In genomic region chr10:88991161-88991899, GRCh38 we compare ENCODE assay signal across 8 cellular contexts. TPM values are rescaled to one million over a fixed set of nuclear protein-coding genes. Genes with fewer than 3 reads are reported as not detected.
A peak's percentile ranks its signal among the peaks of the same experiment; 100 is the strongest.
DNase-seq lines count a peak whose midpoint lies in the region; ATAC-seq and TF ChIP-seq lines count a peak whose summit lies in the region.

No MANE protein-coding gene starts in this region.

- H3K4me1 ChIP-seq in A673 (ENCODE audit: insufficient read depth, low read length, poor library complexity, severe bottlenecking) (peaks cover 55% of the 10 kb centered on the region), tibial nerve (peaks cover 0 to 59% (median 16%) of the 10 kb centered on the region in 4 donors)

- H3K36me3 ChIP-seq in A673 (ENCODE audit: insufficient read depth, low read length, poor library complexity, severe bottlenecking) = no peaks in the 10 kb centered on the region
- no peaks in the 10 kb centered on the region for H3K36me3 ChIP-seq in tibial nerve

- H3K27me3 ChIP-seq in A673 (replicated peaks; ENCODE audit: insufficient read depth, low read depth, low read length, poor library complexity) = no peaks in the 10 kb centered on the region
- H3K27me3 ChIP-seq in tibial nerve = no peaks in the 10 kb centered on the region

- in situ Hi-C loops in SK-MEL-5 (cut with HindIII; ENCODE audit: low pct_unique_long_range_greater_than_20kb, low sequenced_read_pairs) = no loop called here

- DNase-seq in A673 (ENCODE audit: low spot score) = peak; percentile 86
- peak; percentile 60 for DNase-seq in SK-MEL-5 (ENCODE audit: low read depth, low spot score)
- peak; percentile 65 for DNase-seq in activated naive CD4-positive, alpha-beta T cell treated with anti-CD3 and anti-CD28 coated beads, Interleukin-2, amount 10 ng/mL, durations not matched to agents 7 days and 5 days
- peak; percentile 56 for DNase-seq in glomerular visceral epithelial cell (ENCODE audit: extremely low spot score)
- DNase-seq in occipital lobe (lab: John Stamatoyannopoulos, UW) = peak; percentile 31
- peak; percentile 65 to 72 for DNase-seq in tibial nerve (ENCODE audit: low spot score in 2 of 2)

- BruUV-seq in A673 (replicated peaks; lab: Mats Ljungman, UMichigan) = TSS peak; percentile 38

- H3K27ac Mint-ChIP-seq in activated naive CD4-positive, alpha-beta T cell treated with anti-CD3 and anti-CD28 coated beads, Interleukin-2, amount 10 ng/mL, durations not matched to agents 7 days and 5 days = peak overlapping the region; percentile 98

- CTCF ChIA-PET in A673 (lab: Charles Lee) = interaction anchor here (1.4 kb wide), 1 partner anchor 156 kb away, joined by 3 read pairs; no protein-coding TSS in a partner anchor
- CTCF ChIA-PET in activated naive CD4-positive, alpha-beta T cell treated with anti-CD3 and anti-CD28 coated beads, Interleukin-2, amount 10 ng/mL, durations not matched to agents 7 days and 5 days (lab: Charles Lee) = interaction anchor here (1.1 to 5.2 kb wide), 8 partner anchors 10 to 226 kb away, joined by 3 to 30 read pairs (median 6); no protein-coding TSS in a partner anchor

- peaks cover 5% of the 10 kb centered on the region for H3K27me3 Mint-ChIP-seq in activated naive CD4-positive, alpha-beta T cell treated with anti-CD3 and anti-CD28 coated beads, Interleukin-2, amount 10 ng/mL, durations not matched to agents 7 days and 5 days

- H3K9me3 Mint-ChIP-seq in activated naive CD4-positive, alpha-beta T cell treated with anti-CD3 and anti-CD28 coated beads, Interleukin-2, amount 10 ng/mL, durations not matched to agents 7 days and 5 days = peaks cover 8% of the 10 kb centered on the region

- intact Hi-C loops in A673 (cut with micrococcal nuclease; ENCODE audit: unreplicated experiment) = loop anchor here (2.0 kb wide), 1 partner anchor 109 kb away; no protein-coding TSS in a partner anchor

- H3K27ac ChIP-seq in A673 (ENCODE audit: low read depth, low read length, poor library complexity, severe bottlenecking) (peak overlapping the region; percentile 97), tibial nerve (peak overlapping the region; percentile 88 to 98 (median 97))

- TF ChIP-seq CTCF in A673 (conservative IDR thresholded peaks at IDR 0.05; ENCODE audit: low read depth, low read length) (0 out of 2 replicates have a peak, but pooled peaks have one; percentile 9), tibial nerve (IDR thresholded peaks at IDR 0.05) (peak in 2 of 5 experiments; percentile 7 to 51)

- peaks cover 80% of the 10 kb centered on the region for H3K4me1 Mint-ChIP-seq in activated naive CD4-positive, alpha-beta T cell treated with anti-CD3 and anti-CD28 coated beads, Interleukin-2, amount 10 ng/mL, durations not matched to agents 7 days and 5 days

- ATAC-seq in GM18517 (IDR thresholded peaks at IDR 0.05; ENCODE audit: unreplicated experiment) (peak; percentile 20), HG03280 (IDR thresholded peaks at IDR 0.05; ENCODE audit: unreplicated experiment) (peak; percentile 43)

- H3K4me3 Mint-ChIP-seq in activated naive CD4-positive, alpha-beta T cell treated with anti-CD3 and anti-CD28 coated beads, Interleukin-2, amount 10 ng/mL, durations not matched to agents 7 days and 5 days = peak overlapping the region; percentile 99

- POLR2A ChIA-PET in A673 (lab: Charles Lee; ENCODE audit: low non-redundant PET) = interaction anchor here (0.6 to 0.7 kb wide), 2 partner anchors 91 to 1232 kb away, joined by 4 read pairs; no protein-coding TSS in a partner anchor

- peak in 1 of 2 donors; percentile 78 for TF ChIP-seq EP300 in tibial nerve (IDR thresholded peaks at IDR 0.05)

- WGBS in tibial nerve, 2 donors = 0% methylated on average over 30 to 38 of the region's 38 CpGs

- peak overlapping the region; percentile 89 for H3K4me3 ChIP-seq in A673 (ENCODE audit: low read depth, low read length, poor library complexity, severe bottlenecking)
- peak overlapping the region; percentile 72 to 90 (median 86) for H3K4me3 ChIP-seq in tibial nerve

- TF ChIP-seq POLR2A in tibial nerve (IDR thresholded peaks at IDR 0.05) = peak in 1 of 2 donors; percentile 57

- peaks cover 37% of the 10 kb centered on the region for H3K36me3 Mint-ChIP-seq in activated naive CD4-positive, alpha-beta T cell treated with anti-CD3 and anti-CD28 coated beads, Interleukin-2, amount 10 ng/mL, durations not matched to agents 7 days and 5 days

- H3K9me3 ChIP-seq in A673 (ENCODE audit: low read depth, low read length, poor library complexity, severe bottlenecking) (no peaks in the 10 kb centered on the region), tibial nerve (no peaks in the 10 kb centered on the region)

RNA-seq across cellular contexts. Expression of gene FAS, which starts 0.7 kb away (rescaled TPM):
- total RNA-seq in A673 (2021) = 30.4 and 40.3 TPM in 2 replicates
- total RNA-seq in SK-MEL-5 (2014; rRNA removed; shearing (Covaris generic)) = 3.4 and 7.3 TPM in 2 replicates
- polyA plus RNA-seq in SK-MEL-5 (2015; cell fraction: cytosol; rRNA removed) = 2.9 and 3.8 TPM in 2 replicates
- 3.7 and 8.4 TPM in 2 replicates for polyA plus RNA-seq in SK-MEL-5 (2015; cell fraction: nucleus; rRNA removed)
- total RNA-seq in occipital lobe = 2.2 TPM
- total RNA-seq in tibial nerve = 10 to 100 TPM; 18.4 to 32.2 (median 20.9) TPM

RNA-seq across cellular contexts. Expression of gene ACTA2, which starts 38.8 kb away (rescaled TPM):
- total RNA-seq in A673 (2021) (52.2 and 78.4 TPM in 2 replicates), occipital lobe (14.3 TPM), tibial nerve (100 to 1,000 TPM; 340 to 708 (median 458) TPM)
- 2.8 and 2.9 TPM in 2 replicates for total RNA-seq in SK-MEL-5 (2014; rRNA removed; shearing (Covaris generic))
- polyA plus RNA-seq in SK-MEL-5 (2015; cell fraction: cytosol; rRNA removed) = 5.3 and 6.1 TPM in 2 replicates
- 0.75 and 1.3 TPM in 2 replicates for polyA plus RNA-seq in SK-MEL-5 (2015; cell fraction: nucleus; rRNA removed)

Comparison
In these comparisons a context has a peak if more than half of its experiments do, and no peak if none do; other contexts are left out.
1. Peak in every context shown above with its lines: DNase-seq, ATAC-seq, H3K4me3 ChIP-seq and H3K27ac ChIP-seq.
2. DNase-seq: peak in every context shown above with its lines; median percentile 86 in A673; 68 in tibial nerve; 65 in activated naive CD4-positive, alpha-beta T cell treated with anti-CD3 and anti-CD28 coated beads, Interleukin-2, amount 10 ng/mL, durations not matched to agents 7 days and 5 days; 60 in SK-MEL-5; 56 in glomerular visceral epithelial cell; 31 in occipital lobe.